In the genomic region with DNA sequence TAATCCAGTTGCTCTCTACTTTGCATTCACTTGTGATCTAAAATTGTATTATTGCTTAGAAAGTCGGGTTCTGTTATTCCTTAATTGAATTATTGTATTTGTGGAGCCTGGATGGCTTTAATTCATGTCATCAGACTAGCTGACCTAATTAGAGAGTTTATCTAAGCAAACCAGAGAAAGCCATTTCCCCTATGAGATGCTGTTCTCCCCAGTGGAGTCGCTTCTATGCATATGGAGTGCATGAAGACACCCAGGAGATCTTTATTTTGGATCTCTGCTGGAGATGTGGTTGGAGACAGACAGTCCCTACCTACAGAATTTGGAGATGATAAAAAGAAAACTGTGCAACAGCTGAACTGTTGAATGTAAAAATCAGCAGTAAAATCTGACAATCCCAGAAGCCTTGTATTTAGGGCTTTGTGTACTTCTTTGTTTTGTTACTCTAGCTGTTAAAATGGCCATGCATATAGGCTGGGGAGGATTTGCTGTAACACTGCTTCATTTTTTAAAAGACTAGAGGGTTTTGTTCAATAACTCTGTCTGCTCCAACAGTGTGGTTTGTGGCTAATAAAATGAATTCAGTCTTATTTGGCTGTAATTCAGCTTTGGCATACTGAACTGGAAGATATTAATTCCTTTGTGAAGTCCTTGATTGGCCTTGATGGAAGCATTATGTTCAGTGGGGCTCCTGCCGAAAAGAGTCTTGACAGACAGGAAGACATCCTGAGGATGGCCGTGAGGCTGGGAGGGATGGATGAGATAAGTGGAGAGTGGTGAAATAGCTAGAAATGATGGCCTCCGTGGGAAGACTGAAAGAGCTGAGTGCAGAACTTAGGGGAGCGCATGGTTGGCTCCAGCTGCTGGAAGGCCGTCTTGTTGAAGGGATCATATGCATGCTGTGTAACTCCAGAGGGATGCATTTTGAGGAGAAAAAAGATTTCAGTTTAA, we compare ENCODE assay signal across 26 cellular contexts. TPM values are rescaled to one million over a fixed set of nuclear protein-coding genes. Genes with fewer than 3 reads are reported as not detected.
A peak's percentile ranks its signal among the peaks of the same experiment; 100 is the strongest.
DNase-seq lines count a peak whose midpoint lies in the region; ATAC-seq, FAIRE-seq and TF ChIP-seq lines count a peak whose summit lies in the region.
"Had no signal": no experiment of that assay in that cellular context is flagged by ENCODE, and none has a peak within 500 bp of the region (broad histone marks: within the 10 kb centered on the region; RNA-seq: fewer than 3 reads in every experiment).

No MANE protein-coding gene starts in this region.

- intact Hi-C loops in left colon (cut with DNase I, micrococcal nuclease) (no loop called here), vagina (cut with DNase I) (no loop called here)

- H3K27ac ChIP-seq in SK-N-MC (peak overlapping the region; percentile 64), vagina (no peak overlapping the region), brain microvascular endothelial cell (no peak overlapping the region)
- H3K27ac ChIP-seq: coronary artery, thoracic aorta had no signal

- H3K4me3 ChIP-seq in SK-N-MC (0 out of 2 replicates have a peak overlapping the region, but pooled peaks have one; percentile 2), astrocyte of the cerebellum (ENCODE audit: low read depth, low read length) (no peak overlapping the region), vagina (no peak overlapping the region), brain microvascular endothelial cell (ENCODE audit: low read depth, low read length) (no peak overlapping the region)
- H3K4me3 ChIP-seq: coronary artery, thoracic aorta had no signal

- DNase-seq in SK-N-MC (ENCODE audit: low read depth, low spot score) (no peak), astrocyte of the cerebellum (ENCODE audit: low read depth) (peak; percentile 63), left kidney (ENCODE audit: low read depth, low spot score) (peak; percentile 48), urothelium cell line (ENCODE audit: low spot score) (no peak), left colon (no peak), vagina (ENCODE audit: extremely low spot score in 2 of 2) (no peak), brain microvascular endothelial cell (no peak)
- DNase-seq: activated CD4-positive, alpha-beta memory T cell treated with anti-CD3 and anti-CD28 coated beads for 36 hours; activated CD4-positive, CD25-positive, alpha-beta regulatory T cell; activated effector memory CD4-positive, alpha-beta T cell treated with Interleukin-2 at 50 U/mL for 16 hours; activated naive CD8-positive, alpha-beta T cell treated with anti-CD3 and anti-CD28 coated beads, Interleukin-2, amount 10 ng/mL, durations not matched to agents 7 days and 5 days; CD4-positive, alpha-beta T cell; DMS 273 treated with DMSO at 0.1 percent for 48 hours; mesenchymal stem cell; NCI-H1694 treated with DMSO at 0.1 percent for 48 hours; NCI-H2171 treated with DMSO at 0.1 percent for 48 hours; NCI-H524 treated with DMSO at 0.1 percent for 48 hours; occipital lobe; stimulated activated CD4-positive, alpha-beta T cell treated with anti-CD3 and anti-CD28 coated beads, Interleukin-4, amount 100 ng/mL, for 24 hours; stimulated activated naive CD4-positive, alpha-beta T cell had no signal

- TF ChIP-seq POLR2A in vagina (IDR thresholded peaks at IDR 0.05) = no peak

- no peaks in the 10 kb centered on the region for H3K27me3 ChIP-seq in vagina
- no peaks in the 10 kb centered on the region for H3K27me3 ChIP-seq in brain microvascular endothelial cell (replicated peaks)

- H3K36me3 ChIP-seq in SK-N-MC (ENCODE audit: insufficient read depth, low read length) (no peaks in the 10 kb centered on the region), vagina (no peaks in the 10 kb centered on the region), brain microvascular endothelial cell (replicated peaks) (no peaks in the 10 kb centered on the region)
- H3K36me3 ChIP-seq: thoracic aorta had no signal

- FAIRE-seq in urothelium cell line (lab: Jason Lieb, UNC) = peak; percentile 82
- FAIRE-seq: HepG2, RCC 7860 had no signal

- H3K4me1 ChIP-seq in vagina = peaks cover 4% of the 10 kb centered on the region

- H3K9ac ChIP-seq in SK-N-MC (ENCODE audit: insufficient read length) = no peak overlapping the region

- H3K9me3 ChIP-seq in SK-N-MC (ENCODE audit: low read depth, low read length) = no peaks in the 10 kb centered on the region
- no peaks in the 10 kb centered on the region for H3K9me3 ChIP-seq in vagina
- H3K9me3 ChIP-seq: thoracic aorta had no signal

- no peak for TF ChIP-seq CTCF in astrocyte of the cerebellum (IDR thresholded peaks at IDR 0.05; ENCODE audit: low read depth, low read length, missing control alignments)
- no peak for TF ChIP-seq CTCF in vagina (IDR thresholded peaks at IDR 0.05)
- TF ChIP-seq CTCF in brain microvascular endothelial cell (IDR thresholded peaks at IDR 0.05; ENCODE audit: low read depth, low read length, missing control alignments) = no peak

- in situ Hi-C loops in astrocyte of the cerebellum (cut with HindIII; ENCODE audit: low sequenced_read_pairs) (loop anchor here (25.0 kb wide), 1 partner anchor 210 kb away; no protein-coding TSS in a partner anchor), brain microvascular endothelial cell (cut with HindIII; ENCODE audit: low pct_ligation_motif_present, low sequenced_read_pairs) (no loop called here)

- ATAC-seq in left colon = no peak
- ATAC-seq: HCT116, HepG2 had no signal

RNA-seq across cellular contexts. Expression of gene MYO18B, which starts 45.0 kb away (rescaled TPM):
- total RNA-seq in left colon (under 1 TPM in 1 of 2 donors, not detected in 1; 0.03 TPM), vagina (not detected)
- total RNA-seq: HepG2, kidney epithelial cell had no signal

Comparison
In these comparisons a context has a peak if more than half of its experiments do, and no peak if none do; other contexts are left out.
1. DNase-seq: peak in astrocyte of the cerebellum (single experiment) and left kidney (single experiment); none in SK-N-MC (single experiment), urothelium cell line (single experiment), left colon (0 of 2), vagina (0 of 2) and brain microvascular endothelial cell (single experiment).